In the genomic region with DNA sequence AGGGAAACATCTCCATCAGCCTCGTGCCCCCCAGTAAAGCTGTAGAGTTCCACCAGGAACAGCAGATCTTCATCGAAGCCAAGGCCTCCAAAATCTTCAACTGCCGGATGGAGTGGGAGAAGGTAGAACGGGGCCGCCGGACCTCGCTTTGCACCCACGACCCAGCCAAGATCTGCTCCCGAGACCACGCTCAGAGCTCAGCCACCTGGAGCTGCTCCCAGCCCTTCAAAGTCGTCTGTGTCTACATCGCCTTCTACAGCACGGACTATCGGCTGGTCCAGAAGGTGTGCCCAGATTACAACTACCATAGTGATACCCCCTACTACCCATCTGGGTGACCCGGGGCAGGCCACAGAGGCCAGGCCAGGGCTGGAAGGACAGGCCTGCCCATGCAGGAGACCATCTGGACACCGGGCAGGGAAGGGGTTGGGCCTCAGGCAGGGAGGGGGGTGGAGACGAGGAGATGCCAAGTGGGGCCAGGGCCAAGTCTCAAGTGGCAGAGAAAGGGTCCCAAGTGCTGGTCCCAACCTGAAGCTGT, we compare ENCODE assay signal across 22 cellular contexts. TPM values are rescaled to one million over a fixed set of nuclear protein-coding genes. Genes with fewer than 3 reads are reported as not detected.
"Had no signal": no experiment of that assay in that cellular context is flagged by ENCODE, and none has a peak within 500 bp of the region (broad histone marks: within the 10 kb centered on the region; RNA-seq: fewer than 3 reads in every experiment).

No MANE protein-coding gene starts in this region.

- H3K27me3 ChIP-seq: esophagus muscularis mucosa, ovary, right atrium auricular region, sigmoid colon, thyroid gland, uterus had no signal

- H3K36me3 ChIP-seq: gastrocnemius medialis, left ventricle myocardium inferior, lower lobe of right lung, ovary, right atrium auricular region, thyroid gland, upper lobe of left lung, uterus had no signal

- H3K9me3 ChIP-seq: esophagus muscularis mucosa, gastrocnemius medialis, left ventricle myocardium inferior, lower lobe of right lung, ovary, right atrium auricular region, sigmoid colon, thyroid gland, upper lobe of left lung, uterus had no signal

- H3K36me3 Mint-ChIP-seq: immature natural killer cell, naive B cell had no signal

- H3K27ac Mint-ChIP-seq: dendritic cell treated with granulocyte-macrophage colony-stimulating factor and Interleukin-4, amounts not matched to agents 40 ng/mL and 50 ng/mL, for 4 days; effector memory CD8-positive, alpha-beta T cell; immature natural killer cell; naive B cell had no signal

- H3K9me3 Mint-ChIP-seq: dendritic cell treated with granulocyte-macrophage colony-stimulating factor and Interleukin-4, amounts not matched to agents 40 ng/mL and 50 ng/mL, for 4 days; effector memory CD8-positive, alpha-beta T cell; immature natural killer cell; naive B cell; stimulated activated naive B cell treated with anti-CD40 and anti-IgM and Interleukin-4, amounts not matched to agents 10 μg/mL and 1 μg/mL and 100 μg/mL, for 72 hours had no signal

- ATAC-seq: effector memory CD8-positive, alpha-beta T cell; gastrocnemius medialis; left cardiac atrium; lower lobe of right lung had no signal

- H3K4me3 Mint-ChIP-seq: dendritic cell treated with granulocyte-macrophage colony-stimulating factor and Interleukin-4, amounts not matched to agents 40 ng/mL and 50 ng/mL, for 4 days; effector memory CD8-positive, alpha-beta T cell; immature natural killer cell; naive B cell had no signal

- DNase-seq: effector memory CD8-positive, alpha-beta T cell; gastrocnemius medialis; immature natural killer cell; left cardiac atrium; left ventricle myocardium inferior; lower lobe of right lung; mesenchymal stem cell; midbrain; naive B cell; ovary; sigmoid colon; stimulated activated CD4-positive, alpha-beta T cell treated with anti-CD3 and anti-CD28 coated beads, Interleukin-2, amount 100 ng/mL, for 24 hours; stimulated activated CD4-positive, alpha-beta T cell treated with anti-CD3 and anti-CD28 coated beads, Interleukin-4, amount 100 ng/mL, for 4 hours; stimulated activated naive B cell treated with anti-CD40 and anti-IgM and Interleukin-4, amounts not matched to agents 10 μg/mL and 1 μg/mL and 100 μg/mL, for 72 hours; thyroid gland; uterus had no signal

- H3K27ac ChIP-seq: epithelial cell of prostate, esophagus muscularis mucosa, gastrocnemius medialis, left ventricle myocardium inferior, lower lobe of right lung, ovary, right atrium auricular region, thyroid gland had no signal

- H3K4me3 ChIP-seq: esophagus muscularis mucosa, gastrocnemius medialis, left ventricle myocardium inferior, lower lobe of right lung, ovary, right atrium auricular region, sigmoid colon, skin epidermis, thyroid gland, upper lobe of left lung, uterus had no signal

RNA-seq across cellular contexts. Expression of a gene that starts 3.4 kb away (rescaled TPM):
- polyA plus RNA-seq: immature natural killer cell had no signal
